ENCODE assay signal across 8 cellular contexts in the genomic region with DNA sequence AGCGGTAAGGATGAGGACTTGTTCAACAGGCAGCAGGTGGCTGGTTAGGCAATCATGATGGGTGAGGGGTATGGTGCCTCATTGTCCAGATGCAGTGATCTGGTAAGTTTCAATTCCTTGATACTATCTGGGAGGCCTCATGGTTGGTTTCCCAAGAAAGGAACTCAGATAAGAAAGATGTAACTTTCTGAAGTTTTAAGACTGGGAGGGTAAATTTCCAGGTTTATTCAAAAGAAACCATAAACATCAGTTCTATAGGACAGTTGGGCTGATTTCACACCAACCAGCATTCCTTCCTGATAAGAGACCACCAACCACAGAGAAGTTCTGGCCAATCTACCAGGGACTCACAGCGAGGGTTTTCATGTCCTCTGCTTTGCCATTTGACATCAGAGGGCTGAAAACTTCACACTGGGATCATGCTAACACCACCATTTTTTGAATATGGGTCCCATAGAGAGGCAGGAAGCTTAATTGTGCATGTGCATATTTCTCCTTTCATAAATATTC. TPM values are rescaled to one million over a fixed set of nuclear protein-coding genes. Genes with fewer than 3 reads are reported as not detected.
A peak's percentile ranks its signal among the peaks of the same experiment; 100 is the strongest.
DNase-seq lines count a peak whose midpoint lies in the region; ATAC-seq, FAIRE-seq and TF ChIP-seq lines count a peak whose summit lies in the region.

No MANE protein-coding gene starts in this region.

- CTCF ChIA-PET in GM12878 (lab: Yijun Ruan, JAX), result interaction anchor here (0.8 to 2.2 kb wide), 2 partner anchors 57 to 161 kb away, joined by 3 to 8 read pairs; no protein-coding TSS in a partner anchor

- in situ Hi-C loops in GM12878 (cut with MboI), result no loop called here

- peaks cover 10% of the 10 kb centered on the region; the same call in 1 of the 2 replicates for H3K27me3 Mint-ChIP-seq in HFFc6 (ENCODE audit: insufficient read depth)

- H3K36me3 Mint-ChIP-seq in HFFc6 (ENCODE audit: low read depth), result peaks cover 15% of the 10 kb centered on the region; the same call in 1 of the 2 replicates

- SMC1A ChIA-PET in GM12878 (lab: Charles Lee; ENCODE audit: uncharacterized antibody, unreplicated experiment), result interaction anchor here (0.6 to 1.1 kb wide), 2 partner anchors 161 to 441 kb away, joined by 4 read pairs; no protein-coding TSS in a partner anchor

- H2AFZ ChIP-seq in GM12878 (ENCODE audit: control insufficient read depth, low read depth, low read length), result peak overlapping the region; percentile 89

- H3K4me3 ChIP-seq in GM12878 (no peak overlapping the region; the same call in 1 of the 2 replicates), muscle layer of duodenum (ENCODE audit: low read depth in 1 of 2, low read length in 2 of 2) (peak overlapping the region; percentile 84 to 91)

- H3K9me3 ChIP-seq in GM12878 (replicated peaks; ENCODE audit: control insufficient read depth, insufficient read depth, low read length), result peaks cover 11% of the 10 kb centered on the region; the same call in 2 of the 3 replicates
- no peaks in the 10 kb centered on the region for H3K9me3 ChIP-seq in muscle layer of duodenum (ENCODE audit: control insufficient read depth in 1 of 2, low read length in 2 of 2)

- H3K4me1 Mint-ChIP-seq in HFFc6 (ENCODE audit: low read depth), result peaks cover 22% of the 10 kb centered on the region

- TF ChIP-seq CTCF in 22Rv1 (IDR thresholded peaks at IDR 0.05), result no peak
- no peak for TF ChIP-seq CTCF in HFFc6 (IDR thresholded peaks at IDR 0.05)
- TF ChIP-seq CTCF in GM12878 (IDR thresholded peaks at IDR 0.05 in 2 of 3, conservative IDR thresholded peaks at IDR 0.05 in 1 of 3; ENCODE audit: control insufficient read depth in 2 of 3, extremely low read depth in 1 of 3, insufficient read depth in 1 of 3, low read depth in 3 of 3, low read length in 3 of 3), result no peak

- peak overlapping the region; percentile 100 for H3K4me3 Mint-ChIP-seq in HFFc6

- H3K36me3 ChIP-seq in GM12878 (ENCODE audit: control insufficient read depth in 2 of 2, insufficient read depth in 2 of 2, low read length in 1 of 2) (no peaks in the 10 kb centered on the region), muscle layer of duodenum (ENCODE audit: control insufficient read depth in 1 of 2, insufficient read depth in 2 of 2, low read length in 2 of 2) (peaks cover 0 to 2% of the 10 kb centered on the region in 2 donors)

- ATAC-seq in GM12878 (no peak), HG03432 (IDR thresholded peaks at IDR 0.05; ENCODE audit: unreplicated experiment) (no peak), GM21526 (IDR thresholded peaks at IDR 0.05; ENCODE audit: low FRiP score, unreplicated experiment) (no peak), GM21576 (IDR thresholded peaks at IDR 0.05; ENCODE audit: unreplicated experiment) (no peak)

- TF ChIP-seq EP300 in GM12878 (IDR thresholded peaks at IDR 0.05; ENCODE audit: borderline replicate concordance in 1 of 2, control insufficient read depth in 1 of 2, low read depth in 2 of 2, low read length in 2 of 2), result no peak

- no peak for FAIRE-seq in GM12878 (lab: Jason Lieb, UNC)

- TF ChIP-seq RAD21 in GM12878 (IDR thresholded peaks at IDR 0.05; ENCODE audit: insufficient read depth, low read depth, low read length), result no peak

- no peaks in the 10 kb centered on the region for H3K4me1 ChIP-seq in GM12878 (ENCODE audit: control insufficient read depth, insufficient read depth, low read length)
- H3K4me1 ChIP-seq in muscle layer of duodenum (ENCODE audit: control insufficient read depth in 1 of 2, insufficient read depth in 2 of 2, low read length in 2 of 2), result peaks cover 5 to 28% of the 10 kb centered on the region in 2 donors

- H3K79me2 ChIP-seq in GM12878 (ENCODE audit: control insufficient read depth, insufficient read depth, low read length), result peaks cover 20% of the 10 kb centered on the region

- POLR2A ChIA-PET in GM12878 (lab: Charles Lee), result no interaction called here

- RAD21 ChIA-PET in GM12878 (lab: Charles Lee; ENCODE audit: unreplicated experiment), result interaction anchor here (1.1 to 1.9 kb wide), 4 partner anchors 57 to 161 kb away, joined by 3 to 6 read pairs (median 4); a partner anchor contains a TSS

- no peaks in the 10 kb centered on the region for H4K20me1 ChIP-seq in GM12878 (ENCODE audit: control insufficient read depth, insufficient read depth)

- peak overlapping the region; percentile 90; the same call in 1 of the 2 replicates for H3K27ac ChIP-seq in 22Rv1
- no peak overlapping the region for H3K27ac ChIP-seq in GM12878 (ENCODE audit: control insufficient read depth, insufficient read depth)
- peak overlapping the region; percentile 37 for H3K27ac ChIP-seq in muscle layer of duodenum (ENCODE audit: low read length)

- peaks cover 13% of the 10 kb centered on the region for H3K9me3 Mint-ChIP-seq in HFFc6

- intact Hi-C loops in GM12878 (cut with micrococcal nuclease; ENCODE audit: unreplicated experiment), result no loop called here

- H3K27me3 ChIP-seq in GM12878 (replicated peaks in 1 of 2; ENCODE audit: control insufficient read depth in 2 of 2, insufficient read depth in 2 of 2, low read length in 1 of 2), result no peaks in the 10 kb centered on the region
- H3K27me3 ChIP-seq in muscle layer of duodenum (ENCODE audit: low read depth, low read length), result no peaks in the 10 kb centered on the region

- 94% methylated on average over 2 of the region's 2 CpGs for WGBS in GM12878 (ENCODE audit: insufficient coverage, insufficient replicate concordance, low lambda C conversion rate, missing lambda C conversion rate)

- H3K27ac Mint-ChIP-seq in HFFc6, result no peak overlapping the region; the same call in 1 of the 2 replicates

- TF ChIP-seq POLR2A in GM12878 (IDR thresholded peaks at IDR 0.05; ENCODE audit: low read depth, low read length), result no peak

- no peak for DNase-seq in HFFc6
- no peak for DNase-seq in GM12878 (ENCODE audit: low read depth, low spot score)
- no peak for DNase-seq in kidney glomerular epithelial cell (lab: John Stamatoyannopoulos, UW)

- BruUV-seq in GM12878 (replicated peaks; lab: Mats Ljungman, UMichigan), result no TSS peak

- no peak overlapping the region for H3K9ac ChIP-seq in GM12878 (ENCODE audit: control insufficient read depth, insufficient read depth, low read length)

- H3K4me2 ChIP-seq in GM12878 (ENCODE audit: control insufficient read depth, insufficient read depth), result no peak overlapping the region

TF ChIP-seq in GM12878, 131 proteins besides CTCF, POLR2A, EP300 and RAD21 (continues in another document):
- peak; percentile 43 for TF ChIP-seq KLF5 (IDR thresholded peaks at IDR 0.05; ENCODE audit: partially characterized antibody)
- TF ChIP-seq ZNF384 (IDR thresholded peaks at IDR 0.05; ENCODE audit: borderline replicate concordance, low read depth, low read length), result no peak

RNA-seq across cellular contexts. Expression of a gene that starts 0.8 kb away (rescaled TPM):
- total RNA-seq in HFFc6 (2021; fragmentation: NEBNext Ultra II Directional; extraction: Animal tissue kit (Norgen Biotek cat#: 25700)), result 10 to 100 TPM; 19.7 to 23.0 (median 20.5) TPM
- 43.1 and 47.1 TPM in 2 replicates for total RNA-seq in GM12878 (2013; cell fraction: nucleolus; rRNA removed)
- 20.1 and 22.2 TPM in 2 replicates for total RNA-seq in GM12878 (2014; rRNA removed)
- total RNA-seq in GM12878 (2014; rRNA removed; fragmentation: Illumina TruSeq; extraction: Trizol), result 20.0 and 20.3 TPM in 2 replicates
- 19.6 and 21.1 TPM in 2 replicates for total RNA-seq in GM12878 (2021)
- polyA plus RNA-seq in GM12878 (2011; ENCODE audit: low read depth), result 5.4 TPM
- polyA plus RNA-seq in GM12878 (2011; rRNA removed), result 24.8 and 40.3 TPM in 2 replicates
- polyA plus RNA-seq in GM12878 (2011; cell fraction: cytosol; rRNA removed), result 8.2 and 9.0 TPM in 2 replicates
- polyA plus RNA-seq in GM12878 (2011; cell fraction: nucleus; rRNA removed), result 9.3 and 10.1 TPM in 2 replicates
- polyA plus RNA-seq in GM12878 (2012), result 9.9 and 13.1 TPM in 2 replicates
- polyA plus RNA-seq in GM12878 (2014; fragmentation: Illumina TruSeq; extraction: Trizol), result 18.8 and 23.6 TPM in 2 replicates
- polyA plus RNA-seq in GM12878 (2014; fragmentation: Nextera tagmentation; extraction: Ambion mirVana), result 1 to 10 TPM; 7.3 to 9.4 TPM
- polyA plus RNA-seq in GM12878 (2014; rRNA removed), result 14.4 and 15.8 TPM in 2 replicates
- polyA plus RNA-seq in GM12878 (2016; fragmentation: Nextera tagmentation; extraction: Ambion mirVana), result 10 to 100 TPM; 35.6 to 43.4 TPM
- polyA minus RNA-seq in GM12878 (2011; rRNA and poly(A)+ RNA removed), result 5.6 and 7.2 TPM in 2 replicates
- polyA minus RNA-seq in GM12878 (2011; cell fraction: cytosol; rRNA and poly(A)+ RNA removed), result 6.7 and 7.2 TPM in 2 replicates
- polyA minus RNA-seq in GM12878 (2011; cell fraction: nucleus; rRNA and poly(A)+ RNA removed), result 11.8 and 18.4 TPM in 2 replicates

RNA-seq across cellular contexts. Expression of a gene that starts 57.7 kb away (rescaled TPM):
- 1 to 10 TPM; 1.7 to 2.1 (median 1.9) TPM for total RNA-seq in HFFc6 (2021; fragmentation: NEBNext Ultra II Directional; extraction: Animal tissue kit (Norgen Biotek cat#: 25700))
- total RNA-seq in GM12878 (2013; cell fraction: nucleolus; rRNA removed), result 6.8 and 8.6 TPM in 2 replicates
- total RNA-seq in GM12878 (2014; rRNA removed) (0.93 and 1.5 TPM in 2 replicates), GM12878 (2014; rRNA removed; fragmentation: Illumina TruSeq; extraction: Trizol) (1.6 and 1.9 TPM in 2 replicates), GM12878 (2021) (14.1 and 16.9 TPM in 2 replicates)
- 1.7 TPM for polyA plus RNA-seq in GM12878 (2011; ENCODE audit: low read depth)
- polyA plus RNA-seq in GM12878 (2011; rRNA removed) (3.4 and 5.0 TPM in 2 replicates), GM12878 (2014; fragmentation: Illumina TruSeq; extraction: Trizol) (12.7 and 14.5 TPM in 2 replicates), GM12878 (2014; fragmentation: Nextera tagmentation; extraction: Ambion mirVana) (1 to 10 TPM; 1.8 to 2.1 TPM), GM12878 (2014; rRNA removed) (6.7 and 7.9 TPM in 2 replicates), GM12878 (2016; fragmentation: Nextera tagmentation; extraction: Ambion mirVana) (1 to 10 TPM; 1.0 to 2.9 TPM)
- polyA plus RNA-seq in GM12878 (2011; cell fraction: cytosol; rRNA removed), result 3.8 and 4.7 TPM in 2 replicates
- 1.6 and 2.1 TPM in 2 replicates for polyA plus RNA-seq in GM12878 (2011; cell fraction: nucleus; rRNA removed)
- polyA plus RNA-seq in GM12878 (2012), result 1.9 and 2.6 TPM in 2 replicates
- polyA minus RNA-seq in GM12878 (2011; rRNA and poly(A)+ RNA removed), result 4.1 and 4.8 TPM in 2 replicates
- polyA minus RNA-seq in GM12878 (2011; cell fraction: cytosol; rRNA and poly(A)+ RNA removed), result 1.6 and 1.7 TPM in 2 replicates
- polyA minus RNA-seq in GM12878 (2011; cell fraction: nucleus; rRNA and poly(A)+ RNA removed), result 0.85 and 1.2 TPM in 2 replicates
